ENCODE assay signal across 25 cellular contexts in the genomic region with DNA sequence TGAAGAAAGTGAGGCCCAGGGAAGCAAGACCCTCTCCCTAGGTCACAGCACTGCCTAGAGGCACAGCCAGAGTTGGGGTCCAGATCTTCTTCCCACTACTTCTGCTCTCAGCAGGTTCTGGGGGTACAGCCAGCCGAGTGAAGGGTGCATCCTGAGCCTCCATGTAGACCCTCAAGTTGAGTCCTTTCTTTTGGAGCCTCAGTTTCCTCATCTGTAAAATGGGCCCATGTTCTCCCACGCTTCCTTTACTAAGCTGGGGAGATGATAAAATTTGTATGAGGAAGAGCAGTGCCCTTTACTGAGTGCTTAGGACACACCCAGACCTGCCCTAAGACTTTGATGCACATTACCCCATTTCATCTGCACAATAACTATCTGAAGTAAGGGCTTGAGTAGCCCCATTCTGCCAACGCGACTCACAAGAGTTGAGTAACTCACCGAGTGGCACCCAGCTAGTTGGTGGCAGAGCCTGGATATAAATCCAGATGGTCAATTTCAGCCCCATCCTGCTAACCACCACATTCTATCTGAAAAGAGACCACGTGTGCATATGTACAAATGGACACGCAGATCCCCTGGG.
"Had no signal": no experiment of that assay in that cellular context is flagged by ENCODE, and none has a peak within 500 bp of the region (broad histone marks: within the 10 kb centered on the region; RNA-seq: fewer than 3 reads in every experiment).

No MANE protein-coding gene starts in this region.

- H3K27ac ChIP-seq: colonic mucosa, lower lobe of right lung, neutrophil, pancreas, stomach, thyroid gland had no signal

- H3K36me3 ChIP-seq: colonic mucosa, lower lobe of right lung, neutrophil, pancreas, stomach, thyroid gland had no signal

- H3K9me3 ChIP-seq: colonic mucosa, lower lobe of right lung, neutrophil, pancreas, stomach, thyroid gland had no signal

- H3K4me2 ChIP-seq: smooth muscle cell had no signal

- H3K4me1 ChIP-seq: colonic mucosa had no signal

- DNase-seq: colonic mucosa; effector CD8-positive, alpha-beta T cell; erythroblast; hypothalamus; immature natural killer cell; islet precursor cell; left ventricle myocardium superior; lower lobe of right lung; naive thymus-derived CD8-positive, alpha-beta T cell; pancreas; stimulated activated CD4-positive, alpha-beta T cell treated with anti-CD3 and anti-CD28 coated beads, Interleukin-12 subunit alpha, Interleukin-12 subunit beta, amount 100 ng/mL, for 4 hours; stimulated activated CD4-positive, alpha-beta T cell treated with anti-CD3 and anti-CD28 coated beads, Interleukin-1b, Interleukin-23, amount 100 ng/mL, for 48 hours; stimulated activated CD4-positive, alpha-beta T cell treated with anti-CD3 and anti-CD28 coated beads, Interleukin-4, amount 100 ng/mL, for 1 hour; stimulated activated CD8-positive, alpha-beta memory T cell treated with anti-CD3 and anti-CD28 coated beads, Interleukin-4, amount 100 ng/mL, for 48 hours; stimulated activated naive CD4-positive, alpha-beta T cell treated with Interleukin-2 at 50 U/mL for 16 hours; stomach; thyroid gland; trophoblast cell had no signal

- H3K4me3 Mint-ChIP-seq: dendritic cell treated with granulocyte-macrophage colony-stimulating factor and Interleukin-4, amounts not matched to agents 40 ng/mL and 50 ng/mL, for 4 days; endodermal cell; immature natural killer cell; naive thymus-derived CD8-positive, alpha-beta T cell had no signal

- H3K4me3 ChIP-seq: colonic mucosa, lower lobe of right lung, pancreas, smooth muscle cell, stomach, thyroid gland had no signal

- H3K36me3 Mint-ChIP-seq: immature natural killer cell; naive thymus-derived CD8-positive, alpha-beta T cell had no signal

- H3K9me3 Mint-ChIP-seq: dendritic cell treated with granulocyte-macrophage colony-stimulating factor and Interleukin-4, amounts not matched to agents 40 ng/mL and 50 ng/mL, for 4 days; endodermal cell; immature natural killer cell; naive thymus-derived CD8-positive, alpha-beta T cell had no signal

- H3K27ac Mint-ChIP-seq: endodermal cell; immature natural killer cell; naive thymus-derived CD8-positive, alpha-beta T cell had no signal

- FAIRE-seq: frontal cortex, pancreas, urothelium cell line had no signal

- ATAC-seq: left ventricle myocardium superior; lower lobe of right lung; naive thymus-derived CD8-positive, alpha-beta T cell; pancreas; sciatic nerve had no signal

- H3K27me3 ChIP-seq: colonic mucosa, pancreas, stomach, thyroid gland had no signal
